In the genomic region with DNA sequence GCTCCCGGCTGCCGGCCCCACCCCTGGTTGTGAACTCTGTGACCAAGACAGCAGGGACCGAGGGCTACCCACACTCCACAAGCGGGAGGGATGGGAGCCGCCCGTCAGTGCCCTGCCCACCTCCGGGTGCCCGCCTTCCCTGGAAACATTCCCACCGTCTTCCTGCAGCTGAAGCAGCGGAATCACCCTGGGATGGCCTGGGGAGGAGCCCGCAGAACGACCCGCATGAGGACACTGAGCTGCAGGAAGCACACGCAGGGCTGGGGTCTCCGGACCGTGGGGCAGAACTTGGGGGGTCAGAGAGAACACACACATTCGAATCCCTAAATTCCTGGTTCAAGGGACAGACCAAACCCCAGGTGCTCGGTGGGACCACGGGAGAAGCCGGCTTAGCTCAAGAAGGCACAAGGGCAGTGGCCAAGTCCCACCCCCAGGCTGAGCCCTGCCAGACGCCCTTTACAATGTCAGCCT, we compare ENCODE assay signal across 17 cellular contexts. TPM values are rescaled to one million over a fixed set of nuclear protein-coding genes. Genes with fewer than 3 reads are reported as not detected.
DNase-seq lines count a peak whose midpoint lies in the region; ATAC-seq and TF ChIP-seq lines count a peak whose summit lies in the region.
"Had no signal": no experiment of that assay in that cellular context is flagged by ENCODE, and none has a peak within 500 bp of the region (broad histone marks: within the 10 kb centered on the region; RNA-seq: fewer than 3 reads in every experiment).

No MANE protein-coding gene starts in this region.

- H3K27me3 ChIP-seq in MG63 (peaks cover 5% of the 10 kb centered on the region; the same call in 1 of the 2 replicates), suprapubic skin (peaks cover 73% of the 10 kb centered on the region), transverse colon (peaks cover 62% of the 10 kb centered on the region)

- in situ Hi-C loops in transverse colon (cut with MboI; ENCODE audit: low pct_ligation_motif_present in 1 of 4, low pct_unique_long_range_greater_than_20kb in 1 of 4, low sequenced_read_pairs in 3 of 4): no loop called here

- H3K27ac ChIP-seq in suprapubic skin: no peak overlapping the region
- H3K27ac ChIP-seq in transverse colon: no peak overlapping the region
- H3K27ac ChIP-seq: prostate gland had no signal

- H3K36me3 ChIP-seq in MG63: no peaks in the 10 kb centered on the region
- no peaks in the 10 kb centered on the region for H3K36me3 ChIP-seq in suprapubic skin
- no peaks in the 10 kb centered on the region for H3K36me3 ChIP-seq in transverse colon
- H3K36me3 ChIP-seq: prostate gland had no signal

- no peak for ATAC-seq in activated CD4-positive, CD25-positive, alpha-beta regulatory T cell treated with anti-CD3 and anti-CD28 coated beads, Interleukin-2, amount 50 U/mL, for 24 hours
- peak; percentile 50 for ATAC-seq in left ventricle myocardium superior
- ATAC-seq: HCT116, natural killer cell had no signal

- TF ChIP-seq EP300 in suprapubic skin (IDR thresholded peaks at IDR 0.05) (no peak), transverse colon (IDR thresholded peaks at IDR 0.05; ENCODE audit: low read depth) (no peak)

- TF ChIP-seq CTCF in suprapubic skin (IDR thresholded peaks at IDR 0.05): no peak
- no peak for TF ChIP-seq CTCF in transverse colon (IDR thresholded peaks at IDR 0.05)

- 16% methylated on average over 14 of the region's 21 CpGs for WGBS in suprapubic skin
- 3 to 26% methylated on average over 7 to 10 of the region's 21 CpGs for WGBS in transverse colon (ENCODE audit: low coverage in 1 of 2), 2 donors

- H3K4me3 ChIP-seq in MG63: no peak overlapping the region
- H3K4me3 ChIP-seq in suprapubic skin: peak overlapping the region; percentile 13
- no peak overlapping the region for H3K4me3 ChIP-seq in transverse colon
- H3K4me3 ChIP-seq: prostate gland had no signal

- intact Hi-C loops in left ventricle myocardium superior (cut with micrococcal nuclease): no loop called here
- intact Hi-C loops in transverse colon (cut with DNase I; ENCODE audit: low total_unique reads): no loop called here

- H3K9me3 ChIP-seq in MG63 (no peaks in the 10 kb centered on the region), suprapubic skin (no peaks in the 10 kb centered on the region), transverse colon (no peaks in the 10 kb centered on the region)
- H3K9me3 ChIP-seq: prostate gland had no signal

- DNase-seq in activated CD4-positive, CD25-positive, alpha-beta regulatory T cell treated with anti-CD3 and anti-CD28 coated beads, Interleukin-2, amount 50 U/mL, for 72 hours: peak; percentile 19
- DNase-seq in MG63: peak; percentile 16
- DNase-seq in left ventricle myocardium superior: no peak
- peak in 1 of 2 donors; percentile 75 for DNase-seq in suprapubic skin (ENCODE audit: low spot score in 2 of 2)
- no peak for DNase-seq in transverse colon
- DNase-seq in inferior parietal cortex (ENCODE audit: extremely low spot score): no peak
- DNase-seq in KG1 (lab: John Stamatoyannopoulos, UW): no peak
- DNase-seq: activated CD4-positive, alpha-beta memory T cell treated with anti-CD3 and anti-CD28 coated beads, Interleukin-2, amount 10 ng/mL, durations not matched to agents 7 days and 5 days; activated T-cell treated with anti-CD3 and anti-CD28 coated beads, Interleukin-2, amount 50 U/mL, for 24 hours; CD4-positive, alpha-beta T cell; immature natural killer cell; natural killer cell; NCI-H345; T-helper 2 cell had no signal

- H3K4me1 ChIP-seq in suprapubic skin (peaks cover 12% of the 10 kb centered on the region), transverse colon (no peaks in the 10 kb centered on the region)
- H3K4me1 ChIP-seq: prostate gland had no signal

- TF ChIP-seq POLR2A in suprapubic skin (IDR thresholded peaks at IDR 0.05) (no peak), transverse colon (IDR thresholded peaks at IDR 0.05) (no peak)

RNA-seq across cellular contexts. Expression of a gene that starts 33.5 kb away (rescaled TPM):
- not detected in 2 replicates for total RNA-seq in MG63 (2014; rRNA removed; shearing (Covaris generic); ENCODE audit: low replicate concordance)
- 53.8 TPM for total RNA-seq in left ventricle myocardium superior
- 1 to 10 TPM in 1 of 4 donors, under 1 TPM in 1, not detected in 2; 0.30 to 3.9 TPM for total RNA-seq in suprapubic skin
- 1 to 10 TPM in 2 of 4 donors, under 1 TPM in 1, not detected in 1; 0.32 to 2.3 (median 1.1) TPM for total RNA-seq in transverse colon
- total RNA-seq: activated CD4-positive, alpha-beta memory T cell treated with anti-CD3 and anti-CD28 coated beads, Interleukin-2, amount 10 ng/mL, durations not matched to agents 7 days and 5 days; CD4-positive, alpha-beta T cell; natural killer cell had no signal

RNA-seq across cellular contexts. Expression of a gene that starts 58.5 kb away (rescaled TPM):
- 1.1 TPM in 1 of 2 replicates, not detected in the other for total RNA-seq in MG63 (2014; rRNA removed; shearing (Covaris generic); ENCODE audit: low replicate concordance)
- total RNA-seq in left ventricle myocardium superior (not detected), suprapubic skin (not detected), transverse colon (10 to 100 TPM in 1 of 4 donors, 1 to 10 TPM in 2, not detected in 1; 1.1 to 10.5 (median 1.4) TPM)
- total RNA-seq: activated CD4-positive, alpha-beta memory T cell treated with anti-CD3 and anti-CD28 coated beads, Interleukin-2, amount 10 ng/mL, durations not matched to agents 7 days and 5 days; CD4-positive, alpha-beta T cell; natural killer cell had no signal

Comparison
In these comparisons a context has a peak if more than half of its experiments do, and no peak if none do; other contexts are left out.
1. DNase-seq: peak in activated CD4-positive, CD25-positive, alpha-beta regulatory T cell treated with anti-CD3 and anti-CD28 coated beads, Interleukin-2, amount 50 U/mL, for 72 hours (single experiment) and MG63 (single experiment); none in left ventricle myocardium superior (single experiment), transverse colon (single experiment), inferior parietal cortex (single experiment) and KG1 (single experiment).
2. RNA of a gene that starts 33.5 kb away (total RNA-seq): 53.8 TPM in left ventricle myocardium superior (single experiment); 0.32 to 2.3 TPM in transverse colon, 0.30 to 3.9 TPM in suprapubic skin and not detected in MG63; every median in the first group is over 10 times any median in the second.